22 cellular contexts compared by ENCODE assay signal in the genomic region with DNA sequence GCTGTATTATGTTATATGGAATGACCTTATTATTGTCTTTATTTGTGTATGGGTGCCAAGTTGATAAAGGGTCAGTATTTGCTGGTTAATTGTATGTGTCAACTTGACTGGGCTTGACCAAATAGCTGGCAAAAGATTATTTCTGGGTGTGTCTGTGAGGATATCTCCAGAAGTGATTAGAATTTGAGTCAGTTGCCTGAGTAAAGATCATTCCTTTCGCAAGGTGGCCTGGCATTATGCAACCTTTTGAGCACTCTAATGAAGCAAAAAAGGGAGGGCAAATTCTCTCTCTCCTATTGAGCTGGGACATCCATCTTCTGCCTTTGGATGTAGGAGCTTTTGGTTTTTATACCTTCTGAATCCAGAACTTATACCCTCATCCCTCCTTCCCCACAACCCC.
DNase-seq lines count a peak whose midpoint lies in the region; ATAC-seq and TF ChIP-seq lines count a peak whose summit lies in the region.
"Had no signal": no experiment of that assay in that cellular context is flagged by ENCODE, and none has a peak within 500 bp of the region (broad histone marks: within the 10 kb centered on the region; RNA-seq: fewer than 3 reads in every experiment).

No MANE protein-coding gene starts in this region.

- intact Hi-C loops in MCF 10A (cut with micrococcal nuclease) = no loop called here
- intact Hi-C loops in breast epithelium (cut with DNase I; ENCODE audit: low total_unique reads) = no loop called here
- intact Hi-C loops in stomach (cut with DNase I; ENCODE audit: low total_unique reads) = no loop called here

- no peak for TF ChIP-seq EP300 in stomach (IDR thresholded peaks at IDR 0.05)

- WGBS in stomach, 5 donors = 36 to 67% (median 50%) methylated on average over 1 of the region's 1 CpG

- ATAC-seq in foreskin keratinocyte (no peak), esophagus mucosa (no peak)
- ATAC-seq: PC-3 had no signal

- H3K4me1 ChIP-seq in breast epithelium (no peaks in the 10 kb centered on the region), foreskin keratinocyte (no peaks in the 10 kb centered on the region), stomach (peaks cover 0 to 22% (median 17%) of the 10 kb centered on the region in 4 donors)
- H3K4me1 ChIP-seq: BLaER1 treated with 17β-estradiol and CSF1 and Interleukin-3, amounts not matched to agents 10 nM and 100 nM had no signal

- H3K9me3 ChIP-seq in breast epithelium = no peaks in the 10 kb centered on the region
- no peaks in the 10 kb centered on the region for H3K9me3 ChIP-seq in stomach
- H3K9me3 ChIP-seq: BLaER1 treated with 17β-estradiol and CSF1 and Interleukin-3, amounts not matched to agents 10 nM and 100 nM had no signal

- H3K36me3 ChIP-seq in breast epithelium = no peaks in the 10 kb centered on the region
- H3K36me3 ChIP-seq in stomach = no peaks in the 10 kb centered on the region
- H3K36me3 ChIP-seq: BLaER1 treated with 17β-estradiol and CSF1 and Interleukin-3, amounts not matched to agents 10 nM and 100 nM had no signal

- DNase-seq in MCF 10A (ENCODE audit: unreplicated experiment) (peak; percentile 40), breast epithelium (ENCODE audit: low spot score in 2 of 2) (no peak), RWPE1 (ENCODE audit: low spot score) (peak; percentile 1), foreskin keratinocyte (peak; percentile 14 to 48), stomach (peak; percentile 66), Kasumi-1 (lab: John Stamatoyannopoulos, UW) (no peak), SK-N-DZ (ENCODE audit: low spot score) (no peak)
- DNase-seq: CD4-positive, alpha-beta memory T cell; COR-L47; DMS153; DND-41; Karpas-422; NCI-H187; NCI-H2081 treated with DMSO at 0.1 percent for 48 hours; NCI-H2171; NCI-H345; NCI-H774; PC-3; SHP77; T-helper 1 cell had no signal

- no peak overlapping the region for H3K4me3 Mint-ChIP-seq in MCF 10A (ENCODE audit: unreplicated experiment)
- H3K4me3 Mint-ChIP-seq: CD4-positive, alpha-beta memory T cell had no signal

- H3K36me3 Mint-ChIP-seq in MCF 10A (ENCODE audit: insufficient read depth, unreplicated experiment) = no peaks in the 10 kb centered on the region
- H3K36me3 Mint-ChIP-seq: CD4-positive, alpha-beta memory T cell had no signal

- H3K27ac Mint-ChIP-seq in MCF 10A (ENCODE audit: low read depth, unreplicated experiment) = no peak overlapping the region
- H3K27ac Mint-ChIP-seq: CD4-positive, alpha-beta memory T cell had no signal

- peaks cover 7% of the 10 kb centered on the region for H3K4me1 Mint-ChIP-seq in MCF 10A (ENCODE audit: insufficient read depth, unreplicated experiment)
- H3K4me1 Mint-ChIP-seq: CD4-positive, alpha-beta memory T cell had no signal

- TF ChIP-seq POLR2A in breast epithelium (IDR thresholded peaks at IDR 0.05) (no peak), stomach (IDR thresholded peaks at IDR 0.05) (no peak)

- TF ChIP-seq CTCF in MCF 10A (IDR thresholded peaks at IDR 0.05; ENCODE audit: unreplicated experiment) (no peak), breast epithelium (IDR thresholded peaks at IDR 0.05) (no peak), RWPE1 (conservative IDR thresholded peaks at IDR 0.05; ENCODE audit: low read depth) (no peak), foreskin keratinocyte (conservative IDR thresholded peaks at IDR 0.05) (no peak), stomach (IDR thresholded peaks at IDR 0.05) (no peak)

- H3K4me3 ChIP-seq in breast epithelium (no peak overlapping the region), stomach (no peak overlapping the region)
- H3K4me3 ChIP-seq: BLaER1 treated with 17β-estradiol and CSF1 and Interleukin-3, amounts not matched to agents 10 nM and 100 nM had no signal

- POLR2A ChIA-PET in MCF 10A (lab: Yijun Ruan, JAX) = interaction anchor here (1.6 kb wide), 1 partner anchor 21 kb away, joined by 3 read pairs; no protein-coding TSS in a partner anchor
- POLR2A ChIA-PET in RWPE1 (lab: Yijun Ruan, JAX; ENCODE audit: low non-redundant PET) = no interaction called here

- H3K9me3 Mint-ChIP-seq in MCF 10A (ENCODE audit: unreplicated experiment) = no peaks in the 10 kb centered on the region
- H3K9me3 Mint-ChIP-seq: CD4-positive, alpha-beta memory T cell had no signal

- H3K27me3 Mint-ChIP-seq in MCF 10A (ENCODE audit: insufficient read depth, unreplicated experiment) = no peaks in the 10 kb centered on the region

- H3K27ac ChIP-seq in breast epithelium (no peak overlapping the region), RWPE1 (no peak overlapping the region), foreskin keratinocyte (no peak overlapping the region), stomach (peak overlapping the region in 4 of 5 donors; percentile 46 to 78 (median 67))
- H3K27ac ChIP-seq: BLaER1 treated with 17β-estradiol and CSF1 and Interleukin-3, amounts not matched to agents 10 nM and 100 nM had no signal

- H3K27me3 ChIP-seq in breast epithelium (no peaks in the 10 kb centered on the region), foreskin keratinocyte (no peaks in the 10 kb centered on the region), stomach (no peaks in the 10 kb centered on the region)
- H3K27me3 ChIP-seq: BLaER1 treated with 17β-estradiol and CSF1 and Interleukin-3, amounts not matched to agents 10 nM and 100 nM had no signal

- CTCF ChIA-PET in MCF 10A (lab: Yijun Ruan, JAX) (interaction anchor here (0.6 kb wide), 1 partner anchor 43 kb away, joined by 3 read pairs; no protein-coding TSS in a partner anchor), RWPE1 (lab: Yijun Ruan, JAX) (interaction anchor here (0.6 to 0.7 kb wide), 2 partner anchors 115 to 829 kb away, joined by 4 to 5 read pairs; no protein-coding TSS in a partner anchor)

- BruUV-seq in MCF 10A (replicated peaks; lab: Mats Ljungman, UMichigan) = no TSS peak

Comparison
In these comparisons a context has a peak if more than half of its experiments do, and no peak if none do; other contexts are left out.
1. DNase-seq: peak in MCF 10A (single experiment), RWPE1 (single experiment), foreskin keratinocyte (2 of 2) and stomach (single experiment); none in breast epithelium (0 of 2), Kasumi-1 (0 of 2) and SK-N-DZ (single experiment).
2. H3K27ac ChIP-seq: peak in stomach (4 of 5); none in breast epithelium (0 of 2), RWPE1 (single experiment) and foreskin keratinocyte (single experiment).